ENCODE assay signal across 1 cellular context in the genomic region with DNA sequence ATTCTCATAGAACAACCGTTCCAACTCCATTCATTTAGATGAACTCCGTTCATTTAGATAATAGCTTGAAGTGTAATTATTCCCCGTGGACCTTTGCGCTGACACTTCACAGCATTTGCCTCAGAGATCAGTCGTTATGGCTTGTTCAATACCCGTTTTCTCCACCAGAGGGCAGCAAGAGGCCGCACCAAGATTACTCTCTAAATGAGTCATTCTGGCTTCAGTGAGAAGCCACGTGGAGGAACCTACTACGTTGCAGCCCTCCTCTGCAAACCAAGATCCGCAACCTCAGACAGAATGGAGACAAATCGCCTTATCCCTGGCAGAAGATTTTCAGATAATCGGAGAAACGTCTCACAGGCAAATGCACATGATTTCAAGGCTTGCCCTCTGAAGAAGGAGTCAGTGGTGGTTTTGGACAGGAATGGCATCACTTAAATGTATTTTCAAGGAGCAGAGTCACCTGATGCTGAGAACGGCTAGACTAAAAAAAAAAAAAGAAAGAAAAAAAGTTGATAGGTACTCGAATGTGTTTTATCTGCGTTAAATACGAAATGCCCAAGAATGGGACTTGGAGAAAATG.
TF ChIP-seq lines count a peak whose summit lies in the region.

No MANE protein-coding gene starts in this region.

TF ChIP-seq in K562, 482 proteins besides CTCF, POLR2A, EP300 and RAD21 (continued from another document):
- TF ChIP-seq, protein P1, sequence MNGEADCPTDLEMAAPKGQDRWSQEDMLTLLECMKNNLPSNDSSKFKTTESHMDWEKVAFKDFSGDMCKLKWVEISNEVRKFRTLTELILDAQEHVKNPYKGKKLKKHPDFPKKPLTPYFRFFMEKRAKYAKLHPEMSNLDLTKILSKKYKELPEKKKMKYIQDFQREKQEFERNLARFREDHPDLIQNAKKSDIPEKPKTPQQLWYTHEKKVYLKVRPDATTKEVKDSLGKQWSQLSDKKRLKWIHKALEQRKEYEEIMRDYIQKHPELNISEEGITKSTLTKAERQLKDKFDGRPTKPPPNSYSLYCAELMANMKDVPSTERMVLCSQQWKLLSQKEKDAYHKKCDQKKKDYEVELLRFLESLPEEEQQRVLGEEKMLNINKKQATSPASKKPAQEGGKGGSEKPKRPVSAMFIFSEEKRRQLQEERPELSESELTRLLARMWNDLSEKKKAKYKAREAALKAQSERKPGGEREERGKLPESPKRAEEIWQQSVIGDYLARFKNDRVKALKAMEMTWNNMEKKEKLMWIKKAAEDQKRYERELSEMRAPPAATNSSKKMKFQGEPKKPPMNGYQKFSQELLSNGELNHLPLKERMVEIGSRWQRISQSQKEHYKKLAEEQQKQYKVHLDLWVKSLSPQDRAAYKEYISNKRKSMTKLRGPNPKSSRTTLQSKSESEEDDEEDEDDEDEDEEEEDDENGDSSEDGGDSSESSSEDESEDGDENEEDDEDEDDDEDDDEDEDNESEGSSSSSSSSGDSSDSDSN (IDR thresholded peaks at IDR 0.05; ENCODE audit: borderline replicate concordance in 1 of 2, low read depth in 2 of 2, low read length in 2 of 2) = 0 out of 4 replicates have a peak, but pooled peaks of 1 of the 2 experiments have one; percentile 24
- TF ChIP-seq, protein P2, sequence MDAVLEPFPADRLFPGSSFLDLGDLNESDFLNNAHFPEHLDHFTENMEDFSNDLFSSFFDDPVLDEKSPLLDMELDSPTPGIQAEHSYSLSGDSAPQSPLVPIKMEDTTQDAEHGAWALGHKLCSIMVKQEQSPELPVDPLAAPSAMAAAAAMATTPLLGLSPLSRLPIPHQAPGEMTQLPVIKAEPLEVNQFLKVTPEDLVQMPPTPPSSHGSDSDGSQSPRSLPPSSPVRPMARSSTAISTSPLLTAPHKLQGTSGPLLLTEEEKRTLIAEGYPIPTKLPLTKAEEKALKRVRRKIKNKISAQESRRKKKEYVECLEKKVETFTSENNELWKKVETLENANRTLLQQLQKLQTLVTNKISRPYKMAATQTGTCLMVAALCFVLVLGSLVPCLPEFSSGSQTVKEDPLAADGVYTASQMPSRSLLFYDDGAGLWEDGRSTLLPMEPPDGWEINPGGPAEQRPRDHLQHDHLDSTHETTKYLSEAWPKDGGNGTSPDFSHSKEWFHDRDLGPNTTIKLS (IDR thresholded peaks at IDR 0.05; ENCODE audit: borderline replicate concordance, low read depth) = peak; percentile 35; the same call in 1 of the 2 replicates
- TF ChIP-seq, protein P3, sequence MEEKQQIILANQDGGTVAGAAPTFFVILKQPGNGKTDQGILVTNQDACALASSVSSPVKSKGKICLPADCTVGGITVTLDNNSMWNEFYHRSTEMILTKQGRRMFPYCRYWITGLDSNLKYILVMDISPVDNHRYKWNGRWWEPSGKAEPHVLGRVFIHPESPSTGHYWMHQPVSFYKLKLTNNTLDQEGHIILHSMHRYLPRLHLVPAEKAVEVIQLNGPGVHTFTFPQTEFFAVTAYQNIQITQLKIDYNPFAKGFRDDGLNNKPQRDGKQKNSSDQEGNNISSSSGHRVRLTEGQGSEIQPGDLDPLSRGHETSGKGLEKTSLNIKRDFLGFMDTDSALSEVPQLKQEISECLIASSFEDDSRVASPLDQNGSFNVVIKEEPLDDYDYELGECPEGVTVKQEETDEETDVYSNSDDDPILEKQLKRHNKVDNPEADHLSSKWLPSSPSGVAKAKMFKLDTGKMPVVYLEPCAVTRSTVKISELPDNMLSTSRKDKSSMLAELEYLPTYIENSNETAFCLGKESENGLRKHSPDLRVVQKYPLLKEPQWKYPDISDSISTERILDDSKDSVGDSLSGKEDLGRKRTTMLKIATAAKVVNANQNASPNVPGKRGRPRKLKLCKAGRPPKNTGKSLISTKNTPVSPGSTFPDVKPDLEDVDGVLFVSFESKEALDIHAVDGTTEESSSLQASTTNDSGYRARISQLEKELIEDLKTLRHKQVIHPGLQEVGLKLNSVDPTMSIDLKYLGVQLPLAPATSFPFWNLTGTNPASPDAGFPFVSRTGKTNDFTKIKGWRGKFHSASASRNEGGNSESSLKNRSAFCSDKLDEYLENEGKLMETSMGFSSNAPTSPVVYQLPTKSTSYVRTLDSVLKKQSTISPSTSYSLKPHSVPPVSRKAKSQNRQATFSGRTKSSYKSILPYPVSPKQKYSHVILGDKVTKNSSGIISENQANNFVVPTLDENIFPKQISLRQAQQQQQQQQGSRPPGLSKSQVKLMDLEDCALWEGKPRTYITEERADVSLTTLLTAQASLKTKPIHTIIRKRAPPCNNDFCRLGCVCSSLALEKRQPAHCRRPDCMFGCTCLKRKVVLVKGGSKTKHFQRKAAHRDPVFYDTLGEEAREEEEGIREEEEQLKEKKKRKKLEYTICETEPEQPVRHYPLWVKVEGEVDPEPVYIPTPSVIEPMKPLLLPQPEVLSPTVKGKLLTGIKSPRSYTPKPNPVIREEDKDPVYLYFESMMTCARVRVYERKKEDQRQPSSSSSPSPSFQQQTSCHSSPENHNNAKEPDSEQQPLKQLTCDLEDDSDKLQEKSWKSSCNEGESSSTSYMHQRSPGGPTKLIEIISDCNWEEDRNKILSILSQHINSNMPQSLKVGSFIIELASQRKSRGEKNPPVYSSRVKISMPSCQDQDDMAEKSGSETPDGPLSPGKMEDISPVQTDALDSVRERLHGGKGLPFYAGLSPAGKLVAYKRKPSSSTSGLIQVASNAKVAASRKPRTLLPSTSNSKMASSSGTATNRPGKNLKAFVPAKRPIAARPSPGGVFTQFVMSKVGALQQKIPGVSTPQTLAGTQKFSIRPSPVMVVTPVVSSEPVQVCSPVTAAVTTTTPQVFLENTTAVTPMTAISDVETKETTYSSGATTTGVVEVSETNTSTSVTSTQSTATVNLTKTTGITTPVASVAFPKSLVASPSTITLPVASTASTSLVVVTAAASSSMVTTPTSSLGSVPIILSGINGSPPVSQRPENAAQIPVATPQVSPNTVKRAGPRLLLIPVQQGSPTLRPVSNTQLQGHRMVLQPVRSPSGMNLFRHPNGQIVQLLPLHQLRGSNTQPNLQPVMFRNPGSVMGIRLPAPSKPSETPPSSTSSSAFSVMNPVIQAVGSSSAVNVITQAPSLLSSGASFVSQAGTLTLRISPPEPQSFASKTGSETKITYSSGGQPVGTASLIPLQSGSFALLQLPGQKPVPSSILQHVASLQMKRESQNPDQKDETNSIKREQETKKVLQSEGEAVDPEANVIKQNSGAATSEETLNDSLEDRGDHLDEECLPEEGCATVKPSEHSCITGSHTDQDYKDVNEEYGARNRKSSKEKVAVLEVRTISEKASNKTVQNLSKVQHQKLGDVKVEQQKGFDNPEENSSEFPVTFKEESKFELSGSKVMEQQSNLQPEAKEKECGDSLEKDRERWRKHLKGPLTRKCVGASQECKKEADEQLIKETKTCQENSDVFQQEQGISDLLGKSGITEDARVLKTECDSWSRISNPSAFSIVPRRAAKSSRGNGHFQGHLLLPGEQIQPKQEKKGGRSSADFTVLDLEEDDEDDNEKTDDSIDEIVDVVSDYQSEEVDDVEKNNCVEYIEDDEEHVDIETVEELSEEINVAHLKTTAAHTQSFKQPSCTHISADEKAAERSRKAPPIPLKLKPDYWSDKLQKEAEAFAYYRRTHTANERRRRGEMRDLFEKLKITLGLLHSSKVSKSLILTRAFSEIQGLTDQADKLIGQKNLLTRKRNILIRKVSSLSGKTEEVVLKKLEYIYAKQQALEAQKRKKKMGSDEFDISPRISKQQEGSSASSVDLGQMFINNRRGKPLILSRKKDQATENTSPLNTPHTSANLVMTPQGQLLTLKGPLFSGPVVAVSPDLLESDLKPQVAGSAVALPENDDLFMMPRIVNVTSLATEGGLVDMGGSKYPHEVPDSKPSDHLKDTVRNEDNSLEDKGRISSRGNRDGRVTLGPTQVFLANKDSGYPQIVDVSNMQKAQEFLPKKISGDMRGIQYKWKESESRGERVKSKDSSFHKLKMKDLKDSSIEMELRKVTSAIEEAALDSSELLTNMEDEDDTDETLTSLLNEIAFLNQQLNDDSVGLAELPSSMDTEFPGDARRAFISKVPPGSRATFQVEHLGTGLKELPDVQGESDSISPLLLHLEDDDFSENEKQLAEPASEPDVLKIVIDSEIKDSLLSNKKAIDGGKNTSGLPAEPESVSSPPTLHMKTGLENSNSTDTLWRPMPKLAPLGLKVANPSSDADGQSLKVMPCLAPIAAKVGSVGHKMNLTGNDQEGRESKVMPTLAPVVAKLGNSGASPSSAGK (IDR thresholded peaks at IDR 0.05) = peak; percentile 64
- TF ChIP-seq GABPB1 (CRISPR knock-in tag; IDR thresholded peaks at IDR 0.05) (no peak), HDAC1 (IDR thresholded peaks at IDR 0.05) (no peak), RAD51 (IDR thresholded peaks at IDR 0.05; ENCODE audit: borderline replicate concordance, low read depth) (peak; percentile 48; the same call in 1 of the 2 replicates), ZSCAN29 (IDR thresholded peaks at IDR 0.05) (no peak), ATF1 (CRISPR knock-in tag; IDR thresholded peaks at IDR 0.05) (no peak), ATF1 (tag; IDR thresholded peaks at IDR 0.05) (peak; percentile 29; the same call in 1 of the 2 replicates), JUN (IDR thresholded peaks at IDR 0.05; ENCODE audit: borderline replicate concordance, low read depth, low read length) (peak; percentile 92), JUN (CRISPR knock-in tag; IDR thresholded peaks at IDR 0.05; ENCODE audit: borderline replicate concordance) (no peak), EP400 (IDR thresholded peaks at IDR 0.05) (peak; percentile 31; the same call in 1 of the 2 replicates), MEF2A (IDR thresholded peaks at IDR 0.05; ENCODE audit: control insufficient read depth, low read depth, low read length) (no peak), NFRKB (IDR thresholded peaks at IDR 0.05; ENCODE audit: low read depth) (no peak), CREM (IDR thresholded peaks at IDR 0.05; ENCODE audit: low read depth) (peak; percentile 19; the same call in 1 of the 2 replicates), NFXL1 (CRISPR knock-in tag; IDR thresholded peaks at IDR 0.05) (no peak), IRF1 (CRISPR knock-in tag; IDR thresholded peaks at IDR 0.05; ENCODE audit: borderline replicate concordance) (no peak), ZNF316 (IDR thresholded peaks at IDR 0.05) (no peak), STAT5B (CRISPR knock-in tag; IDR thresholded peaks at IDR 0.05) (no peak), MYC (IDR thresholded peaks at IDR 0.05; ENCODE audit: low read depth, low read length) (peak; percentile 85), MYC (CRISPR knock-in tag; IDR thresholded peaks at IDR 0.05; ENCODE audit: borderline replicate concordance, low read depth) (no peak), L3MBTL2 (IDR thresholded peaks at IDR 0.05) (peak; percentile 89), ZKSCAN1 (IDR thresholded peaks at IDR 0.05; ENCODE audit: low read depth, low read length) (peak; percentile 96)
- TF ChIP-seq, protein P4, sequence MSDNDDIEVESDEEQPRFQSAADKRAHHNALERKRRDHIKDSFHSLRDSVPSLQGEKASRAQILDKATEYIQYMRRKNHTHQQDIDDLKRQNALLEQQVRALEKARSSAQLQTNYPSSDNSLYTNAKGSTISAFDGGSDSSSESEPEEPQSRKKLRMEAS (CRISPR knock-in tag; IDR thresholded peaks at IDR 0.05) = peak; percentile 63; the same call in 1 of the 2 replicates
- TF ChIP-seq, protein P5, sequence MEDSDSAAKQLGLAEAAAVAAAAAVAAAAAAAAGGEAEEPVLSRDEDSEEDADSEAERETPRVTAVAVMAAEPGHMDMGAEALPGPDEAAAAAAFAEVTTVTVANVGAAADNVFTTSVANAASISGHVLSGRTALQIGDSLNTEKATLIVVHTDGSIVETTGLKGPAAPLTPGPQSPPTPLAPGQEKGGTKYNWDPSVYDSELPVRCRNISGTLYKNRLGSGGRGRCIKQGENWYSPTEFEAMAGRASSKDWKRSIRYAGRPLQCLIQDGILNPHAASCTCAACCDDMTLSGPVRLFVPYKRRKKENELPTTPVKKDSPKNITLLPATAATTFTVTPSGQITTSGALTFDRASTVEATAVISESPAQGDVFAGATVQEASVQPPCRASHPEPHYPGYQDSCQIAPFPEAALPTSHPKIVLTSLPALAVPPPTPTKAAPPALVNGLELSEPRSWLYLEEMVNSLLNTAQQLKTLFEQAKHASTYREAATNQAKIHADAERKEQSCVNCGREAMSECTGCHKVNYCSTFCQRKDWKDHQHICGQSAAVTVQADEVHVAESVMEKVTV (CRISPR knock-in tag; IDR thresholded peaks at IDR 0.05) = peak; percentile 63
- TF ChIP-seq, protein P6, sequence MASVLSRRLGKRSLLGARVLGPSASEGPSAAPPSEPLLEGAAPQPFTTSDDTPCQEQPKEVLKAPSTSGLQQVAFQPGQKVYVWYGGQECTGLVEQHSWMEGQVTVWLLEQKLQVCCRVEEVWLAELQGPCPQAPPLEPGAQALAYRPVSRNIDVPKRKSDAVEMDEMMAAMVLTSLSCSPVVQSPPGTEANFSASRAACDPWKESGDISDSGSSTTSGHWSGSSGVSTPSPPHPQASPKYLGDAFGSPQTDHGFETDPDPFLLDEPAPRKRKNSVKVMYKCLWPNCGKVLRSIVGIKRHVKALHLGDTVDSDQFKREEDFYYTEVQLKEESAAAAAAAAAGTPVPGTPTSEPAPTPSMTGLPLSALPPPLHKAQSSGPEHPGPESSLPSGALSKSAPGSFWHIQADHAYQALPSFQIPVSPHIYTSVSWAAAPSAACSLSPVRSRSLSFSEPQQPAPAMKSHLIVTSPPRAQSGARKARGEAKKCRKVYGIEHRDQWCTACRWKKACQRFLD (CRISPR knock-in tag; IDR thresholded peaks at IDR 0.05) = no peak
